In genomic region chr19:38387550-38388309, GRCh38 we compare ENCODE assay signal across 1 cellular context.
A peak's percentile ranks its signal among the peaks of the same experiment; 100 is the strongest.
TF ChIP-seq lines count a peak whose summit lies in the region.

Gene GGN (minus strand): TSS chr19:38388034. CDS start chr19:38387261, 773 bp downstream.

TF ChIP-seq in WTC11, 78 proteins besides CTCF, POLR2A, EP300 and RAD21 (continued from another document):
- TF ChIP-seq SP1 (CRISPR knock-in tag; conservative IDR thresholded peaks at IDR 0.05) = peak; percentile 66
- 0 out of 2 replicates have a peak, but pooled peaks have one; percentile 22 for TF ChIP-seq TEAD1 (CRISPR knock-in tag; IDR thresholded peaks at IDR 0.05)
- TF ChIP-seq IRF1 (CRISPR knock-in tag; IDR thresholded peaks at IDR 0.05) = no peak
- 0 out of 2 replicates have a peak, but pooled peaks have one; percentile 32 for TF ChIP-seq ARID4B (CRISPR knock-in tag; IDR thresholded peaks at IDR 0.05; ENCODE audit: borderline replicate concordance)
